ENCODE assay signal across 8 cellular contexts in the genomic region with DNA sequence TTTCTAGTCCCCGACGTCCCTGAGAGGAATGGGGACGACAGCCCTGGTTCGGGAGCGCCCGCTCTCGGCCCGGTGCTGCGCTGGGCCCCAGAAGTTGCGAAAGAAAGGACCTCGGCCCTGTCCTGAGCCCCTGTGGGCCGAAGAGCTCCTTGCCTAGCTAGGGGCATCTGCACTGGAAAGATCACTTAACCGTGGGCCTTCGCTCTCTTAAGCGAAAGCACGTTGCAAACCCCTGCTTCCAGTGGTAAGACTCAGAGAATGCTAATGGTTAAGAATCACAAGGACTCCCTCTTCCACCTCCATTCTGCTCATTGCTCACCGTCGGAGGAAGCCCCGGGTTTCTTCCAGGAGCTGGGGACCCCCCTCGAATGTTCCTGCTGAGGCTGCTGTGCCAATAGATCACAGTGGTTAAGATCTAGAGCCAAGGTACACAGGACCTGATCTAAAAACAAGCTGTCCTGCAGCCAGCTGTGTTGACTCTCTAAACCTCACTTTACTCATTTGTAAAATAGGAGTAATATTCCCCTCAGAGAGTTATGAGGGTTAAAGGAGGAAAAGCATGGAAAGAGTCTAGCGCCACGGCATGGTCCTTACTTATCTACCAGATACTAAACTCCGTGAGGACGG. TPM values are rescaled to one million over a fixed set of nuclear protein-coding genes. Genes with fewer than 3 reads are reported as not detected.
DNase-seq lines count a peak whose midpoint lies in the region; ATAC-seq, FAIRE-seq and TF ChIP-seq lines count a peak whose summit lies in the region.

No MANE protein-coding gene starts in this region.

- no peak for TF ChIP-seq CTCF in GM12864 (IDR thresholded peaks at IDR 0.05; ENCODE audit: low read depth, low read length, missing control alignments)
- no peak for TF ChIP-seq CTCF in GM12878 (IDR thresholded peaks at IDR 0.05 in 2 of 3, conservative IDR thresholded peaks at IDR 0.05 in 1 of 3; ENCODE audit: control insufficient read depth in 2 of 3, extremely low read depth in 1 of 3, insufficient read depth in 1 of 3, low read depth in 3 of 3, low read length in 3 of 3)
- TF ChIP-seq CTCF in lung (IDR thresholded peaks at IDR 0.05; ENCODE audit: control extremely low read depth, extremely low read depth), result no peak
- TF ChIP-seq CTCF in uterus (IDR thresholded peaks at IDR 0.05), result no peak

- H3K9me3 ChIP-seq in GM12878 (replicated peaks; ENCODE audit: control insufficient read depth, insufficient read depth, low read length), result no peaks in the 10 kb centered on the region
- H3K9me3 ChIP-seq in lung (ENCODE audit: control insufficient read depth in 2 of 2, insufficient read depth in 1 of 2, low read length in 1 of 2), result no peaks in the 10 kb centered on the region
- no peaks in the 10 kb centered on the region for H3K9me3 ChIP-seq in uterus

- DNase-seq in GM12864 (ENCODE audit: low read depth) (no peak), GM12878 (ENCODE audit: low read depth, low spot score) (no peak), lung (ENCODE audit: low spot score) (no peak), uterus (no peak), SW480 (ENCODE audit: low spot score) (no peak), Ammon's horn (ENCODE audit: low spot score) (no peak)

- peaks cover 0 to 8% of the 10 kb centered on the region in 2 experiments; a peak in 1 of 4 replicates for H3K36me3 ChIP-seq in GM12878 (ENCODE audit: control insufficient read depth in 2 of 2, insufficient read depth in 2 of 2, low read length in 1 of 2)
- H3K36me3 ChIP-seq in lung (ENCODE audit: control insufficient read depth in 2 of 2, insufficient read depth in 2 of 2, low read length in 2 of 2), result peaks cover 3 to 4% of the 10 kb centered on the region in 2 donors
- no peaks in the 10 kb centered on the region for H3K36me3 ChIP-seq in uterus

- POLR2A ChIA-PET in GM12878 (lab: Charles Lee), result no interaction called here

- no peaks in the 10 kb centered on the region for H3K4me1 ChIP-seq in GM12878 (ENCODE audit: control insufficient read depth, insufficient read depth, low read length)
- peaks cover 1 to 4% of the 10 kb centered on the region in 2 donors for H3K4me1 ChIP-seq in lung (ENCODE audit: control insufficient read depth in 2 of 2, insufficient read depth in 2 of 2, low read length in 2 of 2)
- H3K4me1 ChIP-seq in uterus, result peaks cover 0 to 10% of the 10 kb centered on the region in 2 donors

- H2AFZ ChIP-seq in GM12878 (ENCODE audit: control insufficient read depth, low read depth, low read length), result peak overlapping the region; percentile 80

- FAIRE-seq in GM12878 (lab: Jason Lieb, UNC), result peak; percentile 31

- TF ChIP-seq POLR2A in GM12878 (IDR thresholded peaks at IDR 0.05; ENCODE audit: low read depth, low read length) (no peak), uterus (IDR thresholded peaks at IDR 0.05) (no peak)

- BruUV-seq in GM12878 (replicated peaks; lab: Mats Ljungman, UMichigan), result TSS peak; percentile 53

- H3K4me3 ChIP-seq in GM12864 (ENCODE audit: low read depth, low read length), result peak overlapping the region; percentile 72
- peak overlapping the region; percentile 95 for H3K4me3 ChIP-seq in GM12878
- peak overlapping the region; percentile 95 for H3K4me3 ChIP-seq in lung
- H3K4me3 ChIP-seq in uterus, result peak overlapping the region; percentile 86 to 99

- no peaks in the 10 kb centered on the region; a peak in 1 of 4 replicates for H3K27me3 ChIP-seq in GM12878 (replicated peaks in 1 of 2; ENCODE audit: control insufficient read depth in 2 of 2, insufficient read depth in 2 of 2, low read length in 1 of 2)
- no peaks in the 10 kb centered on the region for H3K27me3 ChIP-seq in lung (ENCODE audit: control insufficient read depth, insufficient read depth)
- no peaks in the 10 kb centered on the region for H3K27me3 ChIP-seq in uterus

- peak overlapping the region; percentile 94 for H3K4me2 ChIP-seq in GM12878 (ENCODE audit: control insufficient read depth, insufficient read depth)

- TF ChIP-seq EP300 in GM12878 (IDR thresholded peaks at IDR 0.05; ENCODE audit: borderline replicate concordance in 1 of 2, control insufficient read depth in 1 of 2, low read depth in 2 of 2, low read length in 2 of 2), result no peak

- RAD21 ChIA-PET in GM12878 (lab: Charles Lee; ENCODE audit: unreplicated experiment), result no interaction called here

- intact Hi-C loops in GM12878 (cut with micrococcal nuclease; ENCODE audit: unreplicated experiment) (no loop called here), uterus (cut with DNase I; ENCODE audit: low total_unique reads) (no loop called here)

- peaks cover 16% of the 10 kb centered on the region for H3K79me2 ChIP-seq in GM12878 (ENCODE audit: control insufficient read depth, insufficient read depth, low read length)

- in situ Hi-C loops in GM12878 (cut with MboI), result no loop called here

- CTCF ChIA-PET in GM12878 (lab: Yijun Ruan, JAX), result interaction anchor here (0.6 to 4.9 kb wide), 2 partner anchors 19 to 104 kb away, joined by 3 to 23 read pairs; no protein-coding TSS in a partner anchor

- SMC1A ChIA-PET in GM12878 (lab: Charles Lee; ENCODE audit: uncharacterized antibody, unreplicated experiment), result interaction anchor here (0.6 kb wide), 1 partner anchor 970 kb away, joined by 4 read pairs; no protein-coding TSS in a partner anchor

- WGBS in GM12878 (ENCODE audit: insufficient coverage, insufficient replicate concordance, low lambda C conversion rate, missing lambda C conversion rate), result 15% methylated on average over 24 of the region's 24 CpGs
- WGBS in lung, 2 donors, result 8 to 12% methylated on average over 22 to 24 of the region's 24 CpGs

- peak overlapping the region; percentile 74 for H3K27ac ChIP-seq in GM12878 (ENCODE audit: control insufficient read depth, insufficient read depth)
- H3K27ac ChIP-seq in lung (ENCODE audit: low read depth in 1 of 2, low read length in 1 of 2), result peak overlapping the region; percentile 96 to 99
- H3K27ac ChIP-seq in uterus, result peak overlapping the region; percentile 90

- TF ChIP-seq RAD21 in GM12878 (IDR thresholded peaks at IDR 0.05; ENCODE audit: insufficient read depth, low read depth, low read length), result no peak

- ATAC-seq in HG03342 (IDR thresholded peaks at IDR 0.05; ENCODE audit: unreplicated experiment), result peak; percentile 9
- ATAC-seq in GM12878, result no peak; the same call in 1 of the 3 replicates
- ATAC-seq in lung (ENCODE audit: insufficient read depth, low FRiP score), result no peak
- no peak for ATAC-seq in GM18907 (IDR thresholded peaks at IDR 0.05; ENCODE audit: unreplicated experiment)

- no peaks in the 10 kb centered on the region for H4K20me1 ChIP-seq in GM12878 (ENCODE audit: control insufficient read depth, insufficient read depth)

- H3K9ac ChIP-seq in GM12878 (ENCODE audit: control insufficient read depth, insufficient read depth, low read length), result peak overlapping the region; percentile 90

TF ChIP-seq in GM12878, 131 proteins besides CTCF, POLR2A, EP300 and RAD21 (continues in another document):
- no peak for TF ChIP-seq RELA (IDR thresholded peaks at IDR 0.05; ENCODE audit: borderline replicate concordance, partially characterized antibody)
- no peak for TF ChIP-seq HDAC2 (IDR thresholded peaks at IDR 0.05)
- no peak for TF ChIP-seq ZNF384 (IDR thresholded peaks at IDR 0.05; ENCODE audit: borderline replicate concordance, low read depth, low read length)

RNA-seq across cellular contexts. Expression of a gene that starts 0.7 kb away (rescaled TPM):
- total RNA-seq in GM12878 (2013; cell fraction: nucleolus; rRNA removed), result 37.3 and 39.9 TPM in 2 replicates
- total RNA-seq in GM12878 (2014; rRNA removed), result 8.4 and 18.0 TPM in 2 replicates
- 12.5 and 16.3 TPM in 2 replicates for total RNA-seq in GM12878 (2014; rRNA removed; fragmentation: Illumina TruSeq; extraction: Trizol)
- total RNA-seq in GM12878 (2021), result 9.9 and 11.7 TPM in 2 replicates
- 6.6 TPM for polyA plus RNA-seq in GM12878 (2011; ENCODE audit: low read depth)
- 24.9 and 32.6 TPM in 2 replicates for polyA plus RNA-seq in GM12878 (2011; rRNA removed)
- 10.4 and 12.8 TPM in 2 replicates for polyA plus RNA-seq in GM12878 (2011; cell fraction: cytosol; rRNA removed)
- 14.0 and 21.1 TPM in 2 replicates for polyA plus RNA-seq in GM12878 (2011; cell fraction: nucleus; rRNA removed)
- 8.0 and 11.7 TPM in 2 replicates for polyA plus RNA-seq in GM12878 (2012)
- 13.2 and 14.3 TPM in 2 replicates for polyA plus RNA-seq in GM12878 (2014; fragmentation: Illumina TruSeq; extraction: Trizol)
- polyA plus RNA-seq in GM12878 (2014; fragmentation: Nextera tagmentation; extraction: Ambion mirVana), result 1 to 10 TPM; 4.8 to 5.5 TPM
- polyA plus RNA-seq in GM12878 (2014; rRNA removed), result 9.7 and 14.7 TPM in 2 replicates
- polyA plus RNA-seq in GM12878 (2016; fragmentation: Nextera tagmentation; extraction: Ambion mirVana), result 1 to 10 TPM; 8.2 to 9.5 TPM
- polyA minus RNA-seq in GM12878 (2011; rRNA and poly(A)+ RNA removed), result 13.0 and 14.0 TPM in 2 replicates
- polyA minus RNA-seq in GM12878 (2011; cell fraction: cytosol; rRNA and poly(A)+ RNA removed), result 17.4 and 18.2 TPM in 2 replicates
- 8.7 and 13.6 TPM in 2 replicates for polyA minus RNA-seq in GM12878 (2011; cell fraction: nucleus; rRNA and poly(A)+ RNA removed)
- 100 to 1,000 TPM; 103 to 146 TPM for total RNA-seq in lung
- polyA plus RNA-seq in lung, result 10 to 100 TPM; 46.6 to 71.1 TPM
- 100 to 1,000 TPM in 1 of 4 donors, 10 to 100 TPM in 3; 41.0 to 128 (median 71.8) TPM for total RNA-seq in uterus

RNA-seq across cellular contexts. Expression of a gene that starts 12.3 kb away (rescaled TPM):
- 5.4 TPM in 2 replicates for total RNA-seq in GM12878 (2013; cell fraction: nucleolus; rRNA removed)
- total RNA-seq in GM12878 (2014; rRNA removed) (0.05 and 0.06 TPM in 2 replicates), GM12878 (2014; rRNA removed; fragmentation: Illumina TruSeq; extraction: Trizol) (0.18 TPM in 2 replicates), GM12878 (2021) (0.11 and 0.31 TPM in 2 replicates), lung (10 to 100 TPM; 11.5 to 21.1 TPM), uterus (10 to 100 TPM in 3 of 4 donors, 1 to 10 TPM in 1; 6.9 to 69.0 (median 20.7) TPM)
- 0.43 TPM for polyA plus RNA-seq in GM12878 (2011; ENCODE audit: low read depth)
- polyA plus RNA-seq in GM12878 (2011; rRNA removed) (0.49 and 0.64 TPM in 2 replicates), GM12878 (2014; fragmentation: Illumina TruSeq; extraction: Trizol) (0.25 and 0.35 TPM in 2 replicates), GM12878 (2014; fragmentation: Nextera tagmentation; extraction: Ambion mirVana) (under 1 TPM in 1 of 2 experiments, not detected in 1; 0.11 TPM), GM12878 (2014; rRNA removed) (0.13 and 0.18 TPM in 2 replicates), GM12878 (2016; fragmentation: Nextera tagmentation; extraction: Ambion mirVana) (under 1 TPM; 0.11 to 0.13 TPM), lung (10 to 100 TPM in 1 of 2 donors, 1 to 10 TPM in 1; 3.4 to 11.5 TPM)
- 0.15 and 0.39 TPM in 2 replicates for polyA plus RNA-seq in GM12878 (2011; cell fraction: cytosol; rRNA removed)
- 0.80 and 1.1 TPM in 2 replicates for polyA plus RNA-seq in GM12878 (2011; cell fraction: nucleus; rRNA removed)
- 0.38 and 0.56 TPM in 2 replicates for polyA plus RNA-seq in GM12878 (2012)
- 0.37 and 0.72 TPM in 2 replicates for polyA minus RNA-seq in GM12878 (2011; rRNA and poly(A)+ RNA removed)
- polyA minus RNA-seq in GM12878 (2011; cell fraction: cytosol; rRNA and poly(A)+ RNA removed), result 1.0 TPM in 1 of 2 replicates, not detected in the other
- polyA minus RNA-seq in GM12878 (2011; cell fraction: nucleus; rRNA and poly(A)+ RNA removed), result 0.38 and 0.73 TPM in 2 replicates
